ENCODE assay signal across 14 cellular contexts in genomic region chr2:185578293-185578692, GRCh38.
A peak's percentile ranks its signal among the peaks of the same experiment; 100 is the strongest.
DNase-seq lines count a peak whose midpoint lies in the region; ATAC-seq and TF ChIP-seq lines count a peak whose summit lies in the region.
"Had no signal": no experiment of that assay in that cellular context is flagged by ENCODE, and none has a peak within 500 bp of the region (broad histone marks: within the 10 kb centered on the region; RNA-seq: fewer than 3 reads in every experiment).

No MANE protein-coding gene starts in this region.

- TF ChIP-seq POLR2A in suprapubic skin (IDR thresholded peaks at IDR 0.05), result no peak
- no peak for TF ChIP-seq POLR2A in erythroblast (IDR thresholded peaks at IDR 0.05; ENCODE audit: low read length)

- WGBS in suprapubic skin, result 37% methylated on average over 3 of the region's 3 CpGs

- no peaks in the 10 kb centered on the region for H3K27me3 ChIP-seq in suprapubic skin
- H3K27me3 ChIP-seq: BLaER1 treated with 17β-estradiol and CSF1 and Interleukin-3, amounts not matched to agents 10 nM and 100 nM had no signal

- no peaks in the 10 kb centered on the region for H3K4me1 ChIP-seq in suprapubic skin
- H3K4me1 ChIP-seq: BLaER1 treated with 17β-estradiol and CSF1 and Interleukin-3, amounts not matched to agents 10 nM and 100 nM had no signal

- no peak for TF ChIP-seq CTCF in suprapubic skin (IDR thresholded peaks at IDR 0.05)

- DNase-seq in renal cortical epithelial cell (ENCODE audit: low read depth) (peak; percentile 78), NCI-H345 (lab: John Stamatoyannopoulos, UW) (no peak), suprapubic skin (ENCODE audit: low spot score in 2 of 2) (no peak), NCI-H1436 (lab: John Stamatoyannopoulos, UW) (no peak), erythroblast (lab: John Stamatoyannopoulos, UW) (no peak)
- DNase-seq: H9, NCI-H2029 treated with DMSO at 0.1 percent for 48 hours, NCI-H524, OCI-M1, RPMI8226 had no signal

- peak; percentile 61 for ATAC-seq in GM19025 (IDR thresholded peaks at IDR 0.05; ENCODE audit: low read depth, unreplicated experiment)
- ATAC-seq in HG02938 (IDR thresholded peaks at IDR 0.05; ENCODE audit: unreplicated experiment), result peak; percentile 54
- peak; percentile 75 for ATAC-seq in HG03354 (IDR thresholded peaks at IDR 0.05; ENCODE audit: poor library complexity, severe bottlenecking, unreplicated experiment)

- H3K27ac ChIP-seq in suprapubic skin, result no peak overlapping the region
- H3K27ac ChIP-seq: BLaER1 treated with 17β-estradiol and CSF1 and Interleukin-3, amounts not matched to agents 10 nM and 100 nM had no signal

- no peaks in the 10 kb centered on the region for H3K9me3 ChIP-seq in suprapubic skin

- no peaks in the 10 kb centered on the region for H3K36me3 ChIP-seq in suprapubic skin
- H3K36me3 ChIP-seq: BLaER1 treated with 17β-estradiol and CSF1 and Interleukin-3, amounts not matched to agents 10 nM and 100 nM had no signal

- TF ChIP-seq EP300 in suprapubic skin (IDR thresholded peaks at IDR 0.05), result no peak

- no peak overlapping the region for H3K4me3 ChIP-seq in suprapubic skin
- H3K4me3 ChIP-seq: BLaER1 treated with 17β-estradiol and CSF1 and Interleukin-3, amounts not matched to agents 10 nM and 100 nM had no signal
